Comparison of ENCODE assay signal across 8 cellular contexts in the genomic region with DNA sequence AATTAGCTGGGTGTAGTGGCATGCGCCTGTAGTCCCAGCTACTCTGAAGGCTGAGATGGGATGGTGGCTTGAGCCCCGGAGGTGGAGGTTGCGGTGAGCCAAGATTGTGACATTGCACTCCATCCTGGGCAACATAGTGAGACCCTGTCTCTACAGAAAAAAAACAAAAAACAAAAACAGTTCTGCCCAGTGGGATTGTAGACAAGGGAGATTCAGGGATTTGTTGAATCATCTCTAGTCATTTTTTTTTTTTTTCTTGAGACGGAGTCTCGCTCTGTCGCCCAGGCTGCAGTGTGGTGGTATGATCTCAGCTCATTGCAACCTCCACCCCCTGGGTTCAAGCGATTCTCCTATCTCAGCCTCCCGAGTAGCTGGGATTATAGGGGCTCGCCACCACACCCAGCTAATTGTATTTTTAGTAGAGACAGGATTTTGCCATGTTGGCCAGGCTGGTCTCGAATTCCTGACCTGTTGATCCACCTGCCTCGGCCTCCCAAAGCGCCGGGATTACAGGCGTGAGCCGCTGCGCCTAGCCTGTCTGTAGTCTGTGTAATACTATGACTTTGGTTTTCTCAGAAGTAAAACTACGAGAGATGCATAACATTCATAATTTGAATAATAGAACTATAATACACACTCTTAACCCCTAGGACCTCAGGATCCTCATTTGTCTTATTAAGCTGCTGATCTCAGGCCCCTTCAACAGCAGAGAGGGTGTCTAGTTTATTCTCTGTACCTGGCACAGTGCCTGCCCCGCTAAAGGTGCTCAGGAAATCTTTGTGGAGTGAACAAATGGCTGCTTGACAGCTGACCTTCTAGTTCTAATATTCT. TPM values are rescaled to one million over a fixed set of nuclear protein-coding genes. Genes with fewer than 3 reads are reported as not detected.
A peak's percentile ranks its signal among the peaks of the same experiment; 100 is the strongest.
DNase-seq lines count a peak whose midpoint lies in the region; ATAC-seq and TF ChIP-seq lines count a peak whose summit lies in the region.

No MANE protein-coding gene starts in this region.

- H3K27me3 ChIP-seq in skeletal muscle tissue (ENCODE audit: control insufficient read depth in 3 of 3, insufficient read depth in 3 of 3, low read length in 3 of 3) = no peaks in the 10 kb centered on the region

- peaks cover 16% of the 10 kb centered on the region for H3K4me1 Mint-ChIP-seq in glutamatergic neuron (ENCODE audit: low read depth, unreplicated experiment)

- no peaks in the 10 kb centered on the region for H3K36me3 Mint-ChIP-seq in glutamatergic neuron (ENCODE audit: unreplicated experiment)

- peak overlapping the region; percentile 100 for H3K27ac Mint-ChIP-seq in glutamatergic neuron (ENCODE audit: unreplicated experiment)

- peaks cover 9 to 22% (median 20%) of the 10 kb centered on the region in 3 donors for H3K4me1 ChIP-seq in skeletal muscle tissue (ENCODE audit: control insufficient read depth in 3 of 3, insufficient read depth in 3 of 3, low read length in 3 of 3)

- H3K9me3 ChIP-seq in skeletal muscle tissue (ENCODE audit: control insufficient read depth in 3 of 3, low read length in 3 of 3) = no peaks in the 10 kb centered on the region

- no peak for ATAC-seq in activated CD4-positive, CD25-positive, alpha-beta regulatory T cell treated with anti-CD3 and anti-CD28 coated beads, Interleukin-2, amount 50 U/mL, for 24 hours
- no peak for ATAC-seq in HG03469 (IDR thresholded peaks at IDR 0.05; ENCODE audit: unreplicated experiment)
- no peak for ATAC-seq in HG02678 (IDR thresholded peaks at IDR 0.05; ENCODE audit: unreplicated experiment)

- H3K9me3 Mint-ChIP-seq in glutamatergic neuron (ENCODE audit: unreplicated experiment) = peaks cover 5% of the 10 kb centered on the region

- no peaks in the 10 kb centered on the region for H3K27me3 Mint-ChIP-seq in glutamatergic neuron (ENCODE audit: unreplicated experiment)

- no peaks in the 10 kb centered on the region for H3K36me3 ChIP-seq in skeletal muscle tissue (ENCODE audit: control insufficient read depth in 3 of 3, insufficient read depth in 3 of 3, low read length in 3 of 3)

- H3K27ac ChIP-seq in VCaP (peak overlapping the region; percentile 98), skeletal muscle tissue (ENCODE audit: low read depth, low read length) (peak overlapping the region; percentile 96)

- peak overlapping the region; percentile 99 for H3K9ac ChIP-seq in skeletal muscle tissue (ENCODE audit: low read depth in 1 of 3, low read length in 3 of 3)

- peak overlapping the region; percentile 98 for H3K4me3 Mint-ChIP-seq in glutamatergic neuron (ENCODE audit: unreplicated experiment)

- peak overlapping the region; percentile 82 to 97 (median 89) for H3K4me3 ChIP-seq in skeletal muscle tissue (ENCODE audit: low read length in 3 of 3)

- TF ChIP-seq CTCF in VCaP (conservative IDR thresholded peaks at IDR 0.05) (no peak), glutamatergic neuron (IDR thresholded peaks at IDR 0.05; ENCODE audit: partially characterized antibody, unreplicated experiment) (no peak)

- DNase-seq in NCI-H1092 treated with DMSO at 0.1 percent for 48 hours (lab: John Stamatoyannopoulos, UW) (peak; percentile 33), NCI-H1092 (lab: John Stamatoyannopoulos, UW) (no peak), glutamatergic neuron (no peak)

RNA-seq across cellular contexts. Expression of gene TEN1, which starts 1.4 kb away (rescaled TPM):
- total RNA-seq in glutamatergic neuron (ENCODE audit: unreplicated experiment) (8.5 TPM), skeletal muscle tissue (3.1 TPM)

RNA-seq across cellular contexts. Expression of gene ACOX1, which starts 1.4 kb away (rescaled TPM):
- total RNA-seq in glutamatergic neuron (ENCODE audit: unreplicated experiment) = 52.9 TPM
- total RNA-seq in skeletal muscle tissue = 32.4 TPM

RNA-seq across cellular contexts. Expression of gene CDK3, which starts 20.3 kb away (rescaled TPM):
- total RNA-seq in glutamatergic neuron (ENCODE audit: unreplicated experiment) = 7.1 TPM
- 1.6 TPM for total RNA-seq in skeletal muscle tissue

RNA-seq across cellular contexts. Expression of gene FBF1, which starts 39.6 kb away (rescaled TPM):
- total RNA-seq in glutamatergic neuron (ENCODE audit: unreplicated experiment) = 110 TPM
- 6.3 TPM for total RNA-seq in skeletal muscle tissue

RNA-seq across cellular contexts. Expression of gene EVPL, which starts 46.7 kb away (rescaled TPM):
- not detected for total RNA-seq in glutamatergic neuron (ENCODE audit: unreplicated experiment)
- total RNA-seq in skeletal muscle tissue = under 0.01 TPM
